ENCODE assay signal across 8 cellular contexts in genomic region chr20:50959543-50960126, GRCh38. TPM values are rescaled to one million over a fixed set of nuclear protein-coding genes. Genes with fewer than 3 reads are reported as not detected.
A peak's percentile ranks its signal among the peaks of the same experiment; 100 is the strongest.
DNase-seq lines count a peak whose midpoint lies in the region; ATAC-seq and TF ChIP-seq lines count a peak whose summit lies in the region.

No MANE protein-coding gene starts in this region.

- in situ Hi-C loops in mammary epithelial cell (cut with MboI; ENCODE audit: low sequenced_read_pairs in 2 of 2) (no loop called here), G401 (cut with HindIII; ENCODE audit: low sequenced_read_pairs) (no loop called here)

- TF ChIP-seq CTCF in left ventricle myocardium inferior (IDR thresholded peaks at IDR 0.05; ENCODE audit: borderline replicate concordance) (no peak), mammary epithelial cell (conservative IDR thresholded peaks at IDR 0.05 in 1 of 2, IDR thresholded peaks at IDR 0.05 in 1 of 2; ENCODE audit: extremely low read depth in 1 of 2, insufficient read depth in 1 of 2, low read depth in 1 of 2, low read length in 2 of 2) (no peak), mesothelial cell of epicardium (IDR thresholded peaks at IDR 0.05; ENCODE audit: unreplicated experiment) (no peak), uterus (IDR thresholded peaks at IDR 0.05) (no peak)

- H3K36me3 Mint-ChIP-seq in mesothelial cell of epicardium = peaks cover 19% of the 10 kb centered on the region

- WGBS in mammary epithelial cell (ENCODE audit: low coverage, missing lambda C conversion rate) = 41% methylated on average over 25 of the region's 25 CpGs

- H3K4me3 ChIP-seq in left ventricle myocardium inferior (peak overlapping the region; percentile 96), mammary epithelial cell (replicated peaks in 1 of 3; ENCODE audit: insufficient read depth in 1 of 3, low read depth in 2 of 3, low read length in 3 of 3) (peak overlapping the region; percentile 78 to 100 (median 99)), uterus (peak overlapping the region; percentile 89 to 97)

- H3K9ac ChIP-seq in mammary epithelial cell (ENCODE audit: insufficient read depth, low read length) = peak overlapping the region; percentile 100

- no peak for DNase-seq in left ventricle myocardium inferior
- DNase-seq in left cardiac atrium = no peak
- no peak for DNase-seq in mammary epithelial cell
- DNase-seq in mesothelial cell of epicardium (ENCODE audit: low spot score in 2 of 2, unreplicated experiment in 2 of 2) = no peak
- no peak for DNase-seq in uterus
- DNase-seq in T1000 (lab: John Stamatoyannopoulos, UW) = no peak
- no peak for DNase-seq in G401 (ENCODE audit: low spot score)
- DNase-seq in GM03348 (ENCODE audit: low spot score) = no peak

- H3K27ac ChIP-seq in left ventricle myocardium inferior (replicated peaks) (peak overlapping the region; percentile 96), mammary epithelial cell (ENCODE audit: insufficient read depth, low read depth, low read length) (peak overlapping the region; percentile 99), uterus (no peak overlapping the region)

- H3K4me3 Mint-ChIP-seq in mesothelial cell of epicardium = peak overlapping the region; percentile 97

- H3K27me3 ChIP-seq in left ventricle myocardium inferior (ENCODE audit: low read depth) (no peaks in the 10 kb centered on the region), mammary epithelial cell (ENCODE audit: insufficient read depth, low read length) (no peaks in the 10 kb centered on the region), uterus (no peaks in the 10 kb centered on the region)

- no peak for ATAC-seq in left cardiac atrium

- peak overlapping the region; percentile 91 for H2AFZ ChIP-seq in mammary epithelial cell (ENCODE audit: low read depth, low read length)

- peaks cover 8% of the 10 kb centered on the region for H3K9me3 Mint-ChIP-seq in mesothelial cell of epicardium

- H3K79me2 ChIP-seq in mammary epithelial cell (ENCODE audit: insufficient read depth, low read length) = peaks cover 76% of the 10 kb centered on the region

- H3K36me3 ChIP-seq in left ventricle myocardium inferior (peaks cover 20% of the 10 kb centered on the region), mammary epithelial cell (ENCODE audit: insufficient read depth, low read length) (no peaks in the 10 kb centered on the region), uterus (no peaks in the 10 kb centered on the region)

- intact Hi-C loops in left ventricle myocardium inferior (cut with micrococcal nuclease) (no loop called here), left cardiac atrium (cut with DNase I) (loop anchor here in 1 of 2 donors (10.0 kb wide), 1 partner anchor 145 kb away; no protein-coding TSS in a partner anchor), mammary epithelial cell (cut with micrococcal nuclease) (loop anchor here (2.0 kb wide), 1 partner anchor 29 kb away; the partner anchor contains the start of gene ADNP), uterus (cut with DNase I; ENCODE audit: low total_unique reads) (no loop called here)

- no TSS peak for BruUV-seq in mammary epithelial cell (replicated peaks; lab: Mats Ljungman, UMichigan)

- CTCF ChIA-PET in mammary epithelial cell (lab: Charles Lee; ENCODE audit: low non-redundant PET) = no interaction called here

- H3K4me1 ChIP-seq in left ventricle myocardium inferior (peaks cover 68% of the 10 kb centered on the region), mammary epithelial cell (ENCODE audit: insufficient read depth, low read length) (peaks cover 29% of the 10 kb centered on the region), uterus (peaks cover 0 to 13% of the 10 kb centered on the region in 2 donors)

- H4K20me1 ChIP-seq in mammary epithelial cell (ENCODE audit: insufficient read depth, low read length) = no peaks in the 10 kb centered on the region

- no peak for TF ChIP-seq POLR2A in uterus (IDR thresholded peaks at IDR 0.05)

- H3K9me3 ChIP-seq in left ventricle myocardium inferior (replicated peaks) (peaks cover 3% of the 10 kb centered on the region), mammary epithelial cell (replicated peaks; ENCODE audit: insufficient read depth, low read length) (no peaks in the 10 kb centered on the region), uterus (no peaks in the 10 kb centered on the region)

- H3K27me3 Mint-ChIP-seq in mesothelial cell of epicardium (ENCODE audit: low read depth) = peaks cover 2% of the 10 kb centered on the region

- peak overlapping the region; percentile 99 for H3K4me2 ChIP-seq in mammary epithelial cell (ENCODE audit: insufficient read depth, low read depth, low read length)

- dilution Hi-C loops in mammary epithelial cell (cut with HindIII; ENCODE audit: low sequenced_read_pairs) = loop anchor here (5.0 to 10.0 kb wide), 2 partner anchors 37 to 145 kb away; no protein-coding TSS in a partner anchor

- peak overlapping the region; percentile 100 for H3K27ac Mint-ChIP-seq in mesothelial cell of epicardium

- H3K4me1 Mint-ChIP-seq in mesothelial cell of epicardium = peaks cover 40% of the 10 kb centered on the region

RNA-seq across cellular contexts. Expression of gene MOCS3, which starts 1.0 kb away (rescaled TPM):
- total RNA-seq in left ventricle myocardium inferior (2.8 TPM), left cardiac atrium (1 to 10 TPM; 2.4 to 2.9 TPM), mammary epithelial cell (10 to 100 TPM in 1 of 2 donors, 1 to 10 TPM in 1; 7.2 to 10.8 TPM), mesothelial cell of epicardium (5.4 to 5.7 TPM (median 5.7 TPM) in 3 replicates), uterus (1 to 10 TPM in 3 of 4 donors, under 1 TPM in 1; 0.59 to 8.2 (median 5.9) TPM)
- 6.8 TPM for polyA plus RNA-seq in mammary epithelial cell
- polyA minus RNA-seq in mammary epithelial cell = 4.8 TPM
- 14.0 and 15.0 TPM in 2 replicates for total RNA-seq in G401 (2014; rRNA removed; shearing (Covaris generic))

RNA-seq across cellular contexts. Expression of gene DPM1, which starts 1.3 kb away (rescaled TPM):
- total RNA-seq in left ventricle myocardium inferior (44.9 TPM), left cardiac atrium (10 to 100 TPM; 31.2 to 41.1 TPM), mammary epithelial cell (10 to 100 TPM; 63.5 to 63.9 TPM), mesothelial cell of epicardium (34.5 to 36.5 TPM (median 36.0 TPM) in 3 replicates), uterus (100 to 1,000 TPM in 1 of 4 donors, 10 to 100 TPM in 3; 40.4 to 128 (median 64.2) TPM)
- polyA plus RNA-seq in mammary epithelial cell = 71.9 TPM
- 14.3 TPM for polyA minus RNA-seq in mammary epithelial cell
- 148 and 156 TPM in 2 replicates for total RNA-seq in G401 (2014; rRNA removed; shearing (Covaris generic))

RNA-seq across cellular contexts. Expression of gene ADNP, which starts 28.4 kb away (rescaled TPM):
- 27.3 TPM for total RNA-seq in left ventricle myocardium inferior
- 10 to 100 TPM; 31.8 to 34.5 TPM for total RNA-seq in left cardiac atrium
- 10 to 100 TPM; 34.0 to 63.2 TPM for total RNA-seq in mammary epithelial cell
- polyA plus RNA-seq in mammary epithelial cell = 20.4 TPM
- polyA minus RNA-seq in mammary epithelial cell = 69.3 TPM
- 158 to 165 TPM (median 159 TPM) in 3 replicates for total RNA-seq in mesothelial cell of epicardium
- total RNA-seq in uterus = 10 to 100 TPM; 30.6 to 90.1 (median 63.1) TPM
- total RNA-seq in G401 (2014; rRNA removed; shearing (Covaris generic)) = 11.9 and 16.5 TPM in 2 replicates

Comparison
In these comparisons a context has a peak if more than half of its experiments do, and no peak if none do; other contexts are left out.
1. H3K27ac ChIP-seq: peak in left ventricle myocardium inferior (single experiment) and mammary epithelial cell (single experiment); none in uterus (0 of 2).
2. Peak in every context shown above with its lines, with median percentiles within 50 percentile points of each other: H3K4me3 ChIP-seq.